18 cellular contexts compared by ENCODE assay signal in genomic region chr12:112176321-112177010, GRCh38. TPM values are rescaled to one million over a fixed set of nuclear protein-coding genes. Genes with fewer than 3 reads are reported as not detected.
DNase-seq lines count a peak whose midpoint lies in the region; ATAC-seq and TF ChIP-seq lines count a peak whose summit lies in the region.
"Had no signal": no experiment of that assay in that cellular context is flagged by ENCODE, and none has a peak within 500 bp of the region (broad histone marks: within the 10 kb centered on the region; RNA-seq: fewer than 3 reads in every experiment).

No MANE protein-coding gene starts in this region.

- H3K9ac ChIP-seq in H9 (ENCODE audit: extremely low read depth, insufficient read length, low read length) (no peak overlapping the region), endodermal cell (ENCODE audit: extremely low read depth, low read length, poor library complexity, severe bottlenecking) (no peak overlapping the region)
- H3K9ac ChIP-seq: KMS-11 had no signal

- H4K20me1 ChIP-seq in H9 (ENCODE audit: control insufficient read depth, insufficient read depth, insufficient read length): no peaks in the 10 kb centered on the region

- H3K23me2 ChIP-seq in H9 (ENCODE audit: insufficient read length, low read depth, low read length, poor library complexity, severe bottlenecking): no peaks in the 10 kb centered on the region

- H3K79me1 ChIP-seq in H9 (ENCODE audit: insufficient read depth, low read depth, low read length, poor library complexity, severe bottlenecking): no peaks in the 10 kb centered on the region

- H3K4me3 ChIP-seq in CD4-positive, CD25-positive, alpha-beta regulatory T cell (ENCODE audit: low read depth, low read length): no peak overlapping the region
- H3K4me3 ChIP-seq in endodermal cell (ENCODE audit: low read length) (no peak overlapping the region), vagina (no peak overlapping the region)
- H3K4me3 ChIP-seq: HAP-1 had no signal

- no peak overlapping the region for H2BK120ac ChIP-seq in H9 (ENCODE audit: low read depth, low read length, poor library complexity, severe bottlenecking)

- H3K56ac ChIP-seq in H9 (ENCODE audit: insufficient read length, low read depth, low read length): no peak overlapping the region

- H2BK12ac ChIP-seq in H9 (ENCODE audit: insufficient read length, low read depth, low read length): no peak overlapping the region

- no peak overlapping the region for H2BK5ac ChIP-seq in H9 (ENCODE audit: insufficient read length, low read length)

- H3K4me3 Mint-ChIP-seq in CD4-positive, CD25-positive, alpha-beta regulatory T cell: no peak overlapping the region
- H3K4me3 Mint-ChIP-seq in H9 (no peak overlapping the region), endodermal cell (no peak overlapping the region)
- H3K4me3 Mint-ChIP-seq: CD8-positive, alpha-beta T cell had no signal

- no peak for TF ChIP-seq CTCF in H9 (conservative IDR thresholded peaks at IDR 0.05)
- TF ChIP-seq CTCF in endodermal cell (conservative IDR thresholded peaks at IDR 0.05): no peak
- TF ChIP-seq CTCF in vagina (IDR thresholded peaks at IDR 0.05): no peak

- H4K5ac ChIP-seq in H9 (ENCODE audit: insufficient read length, low read depth, low read length): no peak overlapping the region

- TF ChIP-seq POLR2A in vagina (IDR thresholded peaks at IDR 0.05): no peak

- no peak overlapping the region for H2BK15ac ChIP-seq in H9 (ENCODE audit: low read depth, low read length)

- no CpG with 5 or more reads among the region's 11 CpGs for WGBS in H9 (ENCODE audit: extremely low coverage, insufficient read length, low lambda C conversion rate)
- 88 to 93% methylated on average over 8 to 11 of the region's 11 CpGs for WGBS in endodermal cell (ENCODE audit: insufficient coverage in 1 of 2, insufficient read length in 1 of 2), 2 experiments

- no peak overlapping the region for H3K27ac ChIP-seq in CD4-positive, CD25-positive, alpha-beta regulatory T cell (ENCODE audit: insufficient read depth, low read length, poor library complexity, severe bottlenecking)
- H3K27ac ChIP-seq in H9 (ENCODE audit: insufficient read length, low read depth, low read length): no peak overlapping the region
- no peak overlapping the region for H3K27ac ChIP-seq in endodermal cell (ENCODE audit: low read depth, low read length)
- no peak overlapping the region for H3K27ac ChIP-seq in vagina
- H3K27ac ChIP-seq: KMS-11 had no signal

- H3K18ac ChIP-seq in H9 (ENCODE audit: insufficient read length, low read depth, low read length): no peak overlapping the region

- peak overlapping the region in 2 of 3 donors; percentile 15 to 20 for H3K27ac Mint-ChIP-seq in CD4-positive, CD25-positive, alpha-beta regulatory T cell
- peak overlapping the region; percentile 7 to 79 (median 37); a peak in 3 of 7 replicates for H3K27ac Mint-ChIP-seq in H9
- peak overlapping the region; percentile 64 for H3K27ac Mint-ChIP-seq in endodermal cell
- H3K27ac Mint-ChIP-seq: CD8-positive, alpha-beta T cell had no signal

- H2AFZ ChIP-seq in H9 (ENCODE audit: low read length): no peak overlapping the region

- no peak overlapping the region for H4K91ac ChIP-seq in H9 (ENCODE audit: insufficient read length, low read depth, low read length)

- H3K23ac ChIP-seq in H9 (ENCODE audit: insufficient read length, low read depth, low read length): no peak overlapping the region

- no peak overlapping the region for H3K4me2 ChIP-seq in H9 (ENCODE audit: insufficient read depth, insufficient read length, low read length)
- H3K4me2 ChIP-seq: KMS-11 had no signal

- no peak overlapping the region for H2AK5ac ChIP-seq in H9 (ENCODE audit: insufficient read length, low read length)

- H3K36me3 Mint-ChIP-seq in CD4-positive, CD25-positive, alpha-beta regulatory T cell: peaks cover 31% of the 10 kb centered on the region
- H3K36me3 Mint-ChIP-seq in H9 (ENCODE audit: insufficient read depth in 1 of 3, low read depth in 3 of 3): peaks cover 21 to 52% (median 40%) of the 10 kb centered on the region in 3 experiments
- peaks cover 65% of the 10 kb centered on the region for H3K36me3 Mint-ChIP-seq in endodermal cell (ENCODE audit: low read depth)

- H3K79me2 ChIP-seq in H9 (ENCODE audit: insufficient read depth, low read length): no peaks in the 10 kb centered on the region

- H4K8ac ChIP-seq in H9 (replicated peaks; ENCODE audit: insufficient read length, low read depth, low read length): no peak overlapping the region

- peaks cover 0 to 5% (median 0%) of the 10 kb centered on the region in 4 donors for H3K4me1 Mint-ChIP-seq in CD4-positive, CD25-positive, alpha-beta regulatory T cell
- H3K4me1 Mint-ChIP-seq in H9 (0 out of 4 replicates have a peak, but pooled peaks cover 3% of the 10 kb centered on the region in 2 experiments), endodermal cell (no peaks in the 10 kb centered on the region)

- DNase-seq in CD4-positive, CD25-positive, alpha-beta regulatory T cell: no peak
- DNase-seq in H9 (no peak), endodermal cell (no peak), putamen (ENCODE audit: low spot score) (peak; percentile 59), GDM1 (lab: John Stamatoyannopoulos, UW) (no peak), DMS153 treated with DMSO at 0.1 percent for 48 hours (lab: John Stamatoyannopoulos, UW; ENCODE audit: unreplicated experiment) (no peak), GF-D8 (lab: John Stamatoyannopoulos, UW) (no peak), vagina (ENCODE audit: extremely low spot score in 2 of 2) (no peak)
- DNase-seq: CD8-positive, alpha-beta T cell; NCI-H1105 treated with DMSO at 0.1 percent for 48 hours; NCI-H187; NCI-H2171; NCI-H446 treated with DMSO at 0.1 percent for 48 hours; NCI-H748 treated with DMSO at 0.1 percent for 48 hours; PC-3 had no signal

- no peaks in the 10 kb centered on the region for H3K27me3 Mint-ChIP-seq in CD4-positive, CD25-positive, alpha-beta regulatory T cell
- H3K27me3 Mint-ChIP-seq in H9 (ENCODE audit: low read depth) (no peaks in the 10 kb centered on the region), endodermal cell (ENCODE audit: insufficient read depth) (no peaks in the 10 kb centered on the region)

- no peaks in the 10 kb centered on the region for H3K9me3 Mint-ChIP-seq in CD4-positive, CD25-positive, alpha-beta regulatory T cell
- H3K9me3 Mint-ChIP-seq in H9 (no peaks in the 10 kb centered on the region), endodermal cell (no peaks in the 10 kb centered on the region)
- H3K9me3 Mint-ChIP-seq: CD8-positive, alpha-beta T cell had no signal

- peaks cover 44% of the 10 kb centered on the region for H3K36me3 ChIP-seq in CD4-positive, CD25-positive, alpha-beta regulatory T cell (ENCODE audit: control insufficient read depth, insufficient read depth, low read length)
- H3K36me3 ChIP-seq in endodermal cell (ENCODE audit: control insufficient read depth, insufficient read depth, low read length): peaks cover 60% of the 10 kb centered on the region
- H3K36me3 ChIP-seq in vagina: peaks cover 0 to 67% of the 10 kb centered on the region in 2 donors

- H3K9me3 ChIP-seq in CD4-positive, CD25-positive, alpha-beta regulatory T cell (ENCODE audit: control insufficient read depth in 2 of 2, low read length in 2 of 2): no peaks in the 10 kb centered on the region
- H3K9me3 ChIP-seq in H9 (ENCODE audit: control insufficient read depth, low read depth, low read length): no peaks in the 10 kb centered on the region
- no peaks in the 10 kb centered on the region for H3K9me3 ChIP-seq in endodermal cell (ENCODE audit: control insufficient read depth, low read length)
- no peaks in the 10 kb centered on the region for H3K9me3 ChIP-seq in vagina
- H3K9me3 ChIP-seq: HAP-1 had no signal

- no peak for ATAC-seq in CD4-positive, CD25-positive, alpha-beta regulatory T cell (ENCODE audit: low read depth in 2 of 2)
- ATAC-seq: CD8-positive, alpha-beta T cell; HepG2; PC-3 had no signal

- no peak overlapping the region for H3K14ac ChIP-seq in H9 (ENCODE audit: insufficient read depth, low read length)

- H3K27me3 ChIP-seq in CD4-positive, CD25-positive, alpha-beta regulatory T cell (ENCODE audit: control insufficient read depth, insufficient read depth, low read length): no peaks in the 10 kb centered on the region
- H3K27me3 ChIP-seq in H9 (ENCODE audit: insufficient read depth, low read length) (no peaks in the 10 kb centered on the region), endodermal cell (ENCODE audit: control insufficient read depth, insufficient read depth, low read length, poor library complexity, severe bottlenecking) (no peaks in the 10 kb centered on the region), vagina (no peaks in the 10 kb centered on the region)

- intact Hi-C loops in vagina (cut with DNase I): no loop called here

- no peaks in the 10 kb centered on the region for H3K4me1 ChIP-seq in CD4-positive, CD25-positive, alpha-beta regulatory T cell (ENCODE audit: control insufficient read depth, insufficient read depth, low read length, poor library complexity, severe bottlenecking)
- H3K4me1 ChIP-seq in H9 (ENCODE audit: insufficient read depth, low read length) (no peaks in the 10 kb centered on the region), endodermal cell (ENCODE audit: control insufficient read depth, insufficient read depth, low read length) (no peaks in the 10 kb centered on the region), vagina (no peaks in the 10 kb centered on the region)
- H3K4me1 ChIP-seq: HAP-1 had no signal

- H3K4ac ChIP-seq in H9 (ENCODE audit: low read depth, low read length): no peak overlapping the region

- no peak overlapping the region for H3T11ph ChIP-seq in H9 (ENCODE audit: low read length)

- H2BK20ac ChIP-seq in H9 (ENCODE audit: low read depth, low read length, poor library complexity, severe bottlenecking): no peak overlapping the region

RNA-seq across cellular contexts. Expression of gene TRAFD1, which starts 51.1 kb away (rescaled TPM):
- total RNA-seq in CD4-positive, CD25-positive, alpha-beta regulatory T cell: 43.4 TPM
- 10 to 100 TPM; 73.5 to 95.7 (median 83.0) TPM for polyA plus RNA-seq in CD4-positive, CD25-positive, alpha-beta regulatory T cell
- total RNA-seq in H9 (2021): 32.0 and 32.9 TPM in 2 replicates
- 10 to 100 TPM; 25.2 to 28.9 TPM for total RNA-seq in endodermal cell
- 37.6 TPM for polyA plus RNA-seq in endodermal cell (2013, experiment 1 of 2)
- polyA plus RNA-seq in endodermal cell (2013, experiment 2 of 2): 32.3 TPM
- 36.8 TPM for total RNA-seq in vagina
